20 cellular contexts compared by ENCODE assay signal in the genomic region with DNA sequence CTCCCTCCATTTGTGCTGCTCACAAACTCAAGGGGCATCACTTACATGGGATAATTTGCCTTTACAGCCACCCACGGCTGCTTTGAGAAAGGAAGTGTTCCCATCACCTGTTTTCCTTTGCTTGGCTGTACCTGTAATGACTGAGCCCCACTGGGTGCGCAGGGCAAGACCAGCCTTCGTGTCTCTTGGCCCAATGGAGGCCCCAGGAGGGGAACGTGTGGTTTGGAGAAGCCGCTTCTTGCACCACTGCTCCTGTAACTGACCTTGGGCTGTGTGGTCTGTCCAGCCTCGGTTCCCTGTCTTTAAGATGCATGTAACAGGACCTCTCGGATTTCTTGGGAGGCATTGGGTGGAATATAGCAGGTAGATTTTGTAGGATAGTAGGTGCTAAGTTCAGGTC. TPM values are rescaled to one million over a fixed set of nuclear protein-coding genes. Genes with fewer than 3 reads are reported as not detected.
DNase-seq lines count a peak whose midpoint lies in the region; ATAC-seq and TF ChIP-seq lines count a peak whose summit lies in the region.
"Had no signal": no experiment of that assay in that cellular context is flagged by ENCODE, and none has a peak within 500 bp of the region (broad histone marks: within the 10 kb centered on the region; RNA-seq: fewer than 3 reads in every experiment).

No MANE protein-coding gene starts in this region.

- ATAC-seq in heart right ventricle (no peak), gastroesophageal sphincter (no peak)
- ATAC-seq: natural killer cell had no signal

- no peaks in the 10 kb centered on the region for H3K36me3 ChIP-seq in right atrium auricular region
- H3K36me3 ChIP-seq in heart right ventricle = no peaks in the 10 kb centered on the region
- H3K36me3 ChIP-seq in gastroesophageal sphincter = no peaks in the 10 kb centered on the region
- no peaks in the 10 kb centered on the region for H3K36me3 ChIP-seq in smooth muscle cell (ENCODE audit: low read depth)
- H3K36me3 ChIP-seq: heart left ventricle, right lobe of liver had no signal

- H3K9me3 ChIP-seq in right atrium auricular region (no peaks in the 10 kb centered on the region), heart right ventricle (no peaks in the 10 kb centered on the region), gastroesophageal sphincter (no peaks in the 10 kb centered on the region), smooth muscle cell (replicated peaks; ENCODE audit: low read depth) (no peaks in the 10 kb centered on the region)
- H3K9me3 ChIP-seq: heart left ventricle, right lobe of liver had no signal

- no peak overlapping the region for H2AFZ ChIP-seq in smooth muscle cell (ENCODE audit: low read depth)

- H3K4me1 Mint-ChIP-seq in endothelial cell (ENCODE audit: unreplicated experiment) = peaks cover 34% of the 10 kb centered on the region

- H3K27ac Mint-ChIP-seq in endothelial cell (ENCODE audit: unreplicated experiment) = no peak overlapping the region
- H3K27ac Mint-ChIP-seq: activated CD8-positive, alpha-beta T cell treated with anti-CD3 and anti-CD28 coated beads for 36 hours; natural killer cell had no signal

- 56 to 68% methylated on average over 7 of the region's 7 CpGs for WGBS in heart right ventricle, 2 donors
- 33 to 55% methylated on average over 1 to 2 of the region's 7 CpGs for WGBS in gastroesophageal sphincter (ENCODE audit: low coverage in 1 of 2), 2 donors
- 68% methylated on average over 7 of the region's 7 CpGs for WGBS in smooth muscle cell (ENCODE audit: low lambda C conversion rate)

- no peaks in the 10 kb centered on the region for H3K36me3 Mint-ChIP-seq in endothelial cell (ENCODE audit: low read depth, unreplicated experiment)
- H3K36me3 Mint-ChIP-seq: natural killer cell had no signal

- peaks cover 17% of the 10 kb centered on the region for H3F3A ChIP-seq in smooth muscle cell (ENCODE audit: low read depth)

- DNase-seq in right atrium auricular region (ENCODE audit: low spot score) (no peak), heart right ventricle (no peak), smooth muscle cell (lab: John Stamatoyannopoulos, UW; ENCODE audit: unreplicated experiment) (no peak), D341Med (ENCODE audit: low spot score) (no peak), DMS53 (lab: John Stamatoyannopoulos, UW) (no peak), NCI-H2227 (lab: John Stamatoyannopoulos, UW; ENCODE audit: unreplicated experiment) (no peak), endothelial cell (ENCODE audit: low spot score) (no peak)
- DNase-seq: activated CD8-positive, alpha-beta T cell treated with anti-CD3 and anti-CD28 coated beads for 36 hours; activated naive CD4-positive, alpha-beta T cell treated with anti-CD3 and anti-CD28 coated beads, Interleukin-2, amount 50 U/mL, for 16 hours; central memory CD4-positive, alpha-beta T cell; KBM-7; natural killer cell; NCI-H1436; NCI-H2107; NCI-H510A treated with DMSO at 0.1 percent for 48 hours; NK-92 treated with Interleukin-12 subunit alpha and Interleukin-12 subunit beta, amount 100 ng/mL, for 24 hours; right lobe of liver; SHP77 treated with DMSO at 0.1 percent for 48 hours had no signal

- H3K9ac ChIP-seq in smooth muscle cell (ENCODE audit: low read depth) = peak overlapping the region; percentile 21

- no peak for TF ChIP-seq EP300 in gastroesophageal sphincter (IDR thresholded peaks at IDR 0.05)

- H3K4me3 Mint-ChIP-seq in endothelial cell (ENCODE audit: unreplicated experiment) = no peak overlapping the region
- H3K4me3 Mint-ChIP-seq: activated CD8-positive, alpha-beta T cell treated with anti-CD3 and anti-CD28 coated beads for 36 hours; natural killer cell had no signal

- intact Hi-C loops in heart right ventricle (cut with DNase I) = loop anchor here in 1 of 10 donors (10.0 kb wide), 2 partner anchors 55 to 115 kb away; no protein-coding TSS in a partner anchor

- H3K27me3 ChIP-seq in right atrium auricular region (no peaks in the 10 kb centered on the region), heart right ventricle (no peaks in the 10 kb centered on the region), gastroesophageal sphincter (no peaks in the 10 kb centered on the region), smooth muscle cell (ENCODE audit: low read depth) (no peaks in the 10 kb centered on the region)
- H3K27me3 ChIP-seq: heart left ventricle, right lobe of liver had no signal

- peak overlapping the region; percentile 3 to 57 for H3K27ac ChIP-seq in right atrium auricular region
- H3K27ac ChIP-seq in heart right ventricle = peak overlapping the region in 5 of 10 donors; percentile 13 to 73 (median 57)
- H3K27ac ChIP-seq in gastroesophageal sphincter = peak overlapping the region; percentile 81 to 89 (median 86)
- peak overlapping the region; percentile 77 for H3K27ac ChIP-seq in smooth muscle cell (ENCODE audit: low read depth)

- H3K27me3 Mint-ChIP-seq in endothelial cell (ENCODE audit: unreplicated experiment) = peaks cover 8% of the 10 kb centered on the region
- H3K27me3 Mint-ChIP-seq: activated CD8-positive, alpha-beta T cell treated with anti-CD3 and anti-CD28 coated beads for 36 hours had no signal

- H3K4me3 ChIP-seq in right atrium auricular region (no peak overlapping the region), heart right ventricle (no peak overlapping the region), gastroesophageal sphincter (no peak overlapping the region), smooth muscle cell (no peak overlapping the region)
- H3K4me3 ChIP-seq: heart left ventricle, right lobe of liver had no signal

- no peak for TF ChIP-seq POLR2A in gastroesophageal sphincter (IDR thresholded peaks at IDR 0.05)

- H4K20me1 ChIP-seq in smooth muscle cell (ENCODE audit: low read depth) = peaks cover 95% of the 10 kb centered on the region

- no peaks in the 10 kb centered on the region for H3K9me3 Mint-ChIP-seq in endothelial cell (ENCODE audit: unreplicated experiment)
- H3K9me3 Mint-ChIP-seq: activated CD8-positive, alpha-beta T cell treated with anti-CD3 and anti-CD28 coated beads for 36 hours; natural killer cell had no signal

- peaks cover 79% of the 10 kb centered on the region for H3K79me2 ChIP-seq in smooth muscle cell (ENCODE audit: low read depth)

- no peak overlapping the region for H3K4me2 ChIP-seq in smooth muscle cell

- TF ChIP-seq CTCF in right atrium auricular region (IDR thresholded peaks at IDR 0.05) (no peak), heart right ventricle (IDR thresholded peaks at IDR 0.05) (no peak), gastroesophageal sphincter (IDR thresholded peaks at IDR 0.05) (no peak), smooth muscle cell (IDR thresholded peaks at IDR 0.05; ENCODE audit: borderline replicate concordance, insufficient read depth, poor library complexity, severe bottlenecking) (no peak), endothelial cell (IDR thresholded peaks at IDR 0.05; ENCODE audit: unreplicated experiment) (no peak)

- H3K4me1 ChIP-seq in right atrium auricular region = peaks cover 0 to 56% of the 10 kb centered on the region in 2 donors
- H3K4me1 ChIP-seq in heart right ventricle = peaks cover 23 to 54% (median 45%) of the 10 kb centered on the region in 9 donors
- peaks cover 13 to 64% (median 40%) of the 10 kb centered on the region in 3 donors for H3K4me1 ChIP-seq in gastroesophageal sphincter
- peaks cover 6% of the 10 kb centered on the region for H3K4me1 ChIP-seq in smooth muscle cell (ENCODE audit: low read depth)

RNA-seq across cellular contexts. Expression of gene LDLRAD4, which starts 41.1 kb away (rescaled TPM):
- 10 to 100 TPM; 33.1 to 41.2 TPM for total RNA-seq in right atrium auricular region
- 10 to 100 TPM; 26.3 to 74.6 (median 35.4) TPM for total RNA-seq in heart right ventricle
- 10 to 100 TPM in 1 of 2 donors, 1 to 10 TPM in 1; 5.4 to 12.1 TPM for polyA plus RNA-seq in heart right ventricle
- 10 to 100 TPM; 28.1 to 85.9 (median 55.2) TPM for total RNA-seq in gastroesophageal sphincter
- 36.2 and 41.1 TPM in 2 replicates for total RNA-seq in smooth muscle cell
- polyA plus RNA-seq in smooth muscle cell = 40.9 and 48.3 TPM in 2 replicates
- 34.1 TPM for total RNA-seq in endothelial cell (ENCODE audit: unreplicated experiment)
